1 cellular context compared by ENCODE assay signal in genomic region chrX:47145408-47146120, GRCh38.
A peak's percentile ranks its signal among the peaks of the same experiment; 100 is the strongest.
TF ChIP-seq lines count a peak whose summit lies in the region.

No MANE protein-coding gene starts in this region.

TF ChIP-seq in GM12878, 131 proteins besides CTCF, POLR2A, EP300 and RAD21:
- TF ChIP-seq CBFB (IDR thresholded peaks at IDR 0.05; ENCODE audit: low read depth) = no peak
- no peak for TF ChIP-seq JUNB (IDR thresholded peaks at IDR 0.05)
- TF ChIP-seq EGR1 (IDR thresholded peaks at IDR 0.05; ENCODE audit: borderline replicate concordance in 1 of 2, low read depth in 2 of 2, low read length in 2 of 2) = peak in 1 of 2 experiments; percentile 29; a peak in 1 of 3 replicates
- peak; percentile 45; the same call in 1 of the 2 replicates for TF ChIP-seq CHD1 (IDR thresholded peaks at IDR 0.05; ENCODE audit: low read depth, low read length)
- 0 out of 2 replicates have a peak, but pooled peaks have one; percentile 21 for TF ChIP-seq NKRF (conservative IDR thresholded peaks at IDR 0.05)
- TF ChIP-seq REST (IDR thresholded peaks at IDR 0.05; ENCODE audit: low read depth, low read length) = 0 out of 2 replicates have a peak, but pooled peaks have one; percentile 0
- TF ChIP-seq ZNF384 (IDR thresholded peaks at IDR 0.05; ENCODE audit: borderline replicate concordance, low read depth, low read length) = peak; percentile 78
